Comparison of ENCODE assay signal across 1 cellular context in the genomic region with DNA sequence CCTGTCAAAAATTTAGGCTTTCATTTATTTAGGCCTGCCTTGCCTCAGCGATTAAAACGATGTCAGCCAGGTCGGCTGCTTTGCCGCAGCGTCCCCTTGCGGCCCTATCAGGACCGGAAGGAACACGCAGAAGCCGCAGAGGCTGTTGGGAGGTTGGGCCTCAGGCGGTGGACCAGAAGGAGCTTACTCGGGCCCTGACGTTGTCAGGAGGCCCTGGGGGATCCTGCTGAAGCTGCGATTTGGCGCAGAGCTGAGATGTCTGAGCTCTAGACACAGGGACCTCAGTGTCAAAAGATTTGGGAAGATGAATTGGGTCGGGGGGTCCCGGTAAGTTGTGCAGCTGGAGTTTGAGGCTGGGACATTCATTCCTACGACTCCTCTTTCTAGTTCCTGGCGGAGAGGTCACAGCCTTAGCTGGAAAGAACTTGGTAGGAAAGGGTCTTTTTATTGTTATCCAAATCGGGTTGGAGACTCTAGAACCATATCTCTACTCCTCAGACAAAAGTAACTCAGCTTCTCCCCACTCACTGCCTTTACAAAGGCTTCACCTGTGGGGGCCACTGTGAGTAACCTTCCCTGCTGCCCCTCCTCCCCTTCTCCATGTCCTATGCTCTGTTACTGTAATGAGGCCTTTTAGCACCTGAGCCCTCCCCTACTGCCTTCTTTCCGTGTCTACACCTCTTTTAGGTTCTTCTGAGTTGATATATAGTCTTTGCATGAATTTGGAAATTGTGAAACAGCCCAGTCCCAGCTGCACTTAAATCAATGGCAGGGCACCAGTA.
A peak's percentile ranks its signal among the peaks of the same experiment; 100 is the strongest.
TF ChIP-seq lines count a peak whose summit lies in the region.

No MANE protein-coding gene starts in this region.

TF ChIP-seq in K562, 482 proteins besides CTCF, POLR2A, EP300 and RAD21 (continued from another document and continues in another):
- TF ChIP-seq NR2F6 (CRISPR knock-in tag; IDR thresholded peaks at IDR 0.05) = no peak
- TF ChIP-seq, protein P1, sequence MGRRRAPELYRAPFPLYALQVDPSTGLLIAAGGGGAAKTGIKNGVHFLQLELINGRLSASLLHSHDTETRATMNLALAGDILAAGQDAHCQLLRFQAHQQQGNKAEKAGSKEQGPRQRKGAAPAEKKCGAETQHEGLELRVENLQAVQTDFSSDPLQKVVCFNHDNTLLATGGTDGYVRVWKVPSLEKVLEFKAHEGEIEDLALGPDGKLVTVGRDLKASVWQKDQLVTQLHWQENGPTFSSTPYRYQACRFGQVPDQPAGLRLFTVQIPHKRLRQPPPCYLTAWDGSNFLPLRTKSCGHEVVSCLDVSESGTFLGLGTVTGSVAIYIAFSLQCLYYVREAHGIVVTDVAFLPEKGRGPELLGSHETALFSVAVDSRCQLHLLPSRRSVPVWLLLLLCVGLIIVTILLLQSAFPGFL (CRISPR knock-in tag; IDR thresholded peaks at IDR 0.05) = no peak
- TF ChIP-seq BDP1 (IDR thresholded peaks at IDR 0.05; ENCODE audit: insufficient read depth, insufficient read length) = no peak
- TF ChIP-seq IFI16 (CRISPR knock-in tag; IDR thresholded peaks at IDR 0.05) = no peak
- TF ChIP-seq GABPB2 (CRISPR knock-in tag; conservative IDR thresholded peaks at IDR 0.05) = no peak
- TF ChIP-seq, protein P2, sequence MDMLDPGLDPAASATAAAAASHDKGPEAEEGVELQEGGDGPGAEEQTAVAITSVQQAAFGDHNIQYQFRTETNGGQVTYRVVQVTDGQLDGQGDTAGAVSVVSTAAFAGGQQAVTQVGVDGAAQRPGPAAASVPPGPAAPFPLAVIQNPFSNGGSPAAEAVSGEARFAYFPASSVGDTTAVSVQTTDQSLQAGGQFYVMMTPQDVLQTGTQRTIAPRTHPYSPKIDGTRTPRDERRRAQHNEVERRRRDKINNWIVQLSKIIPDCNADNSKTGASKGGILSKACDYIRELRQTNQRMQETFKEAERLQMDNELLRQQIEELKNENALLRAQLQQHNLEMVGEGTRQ (CRISPR knock-in tag; IDR thresholded peaks at IDR 0.05) = no peak
- TF ChIP-seq, protein P3, sequence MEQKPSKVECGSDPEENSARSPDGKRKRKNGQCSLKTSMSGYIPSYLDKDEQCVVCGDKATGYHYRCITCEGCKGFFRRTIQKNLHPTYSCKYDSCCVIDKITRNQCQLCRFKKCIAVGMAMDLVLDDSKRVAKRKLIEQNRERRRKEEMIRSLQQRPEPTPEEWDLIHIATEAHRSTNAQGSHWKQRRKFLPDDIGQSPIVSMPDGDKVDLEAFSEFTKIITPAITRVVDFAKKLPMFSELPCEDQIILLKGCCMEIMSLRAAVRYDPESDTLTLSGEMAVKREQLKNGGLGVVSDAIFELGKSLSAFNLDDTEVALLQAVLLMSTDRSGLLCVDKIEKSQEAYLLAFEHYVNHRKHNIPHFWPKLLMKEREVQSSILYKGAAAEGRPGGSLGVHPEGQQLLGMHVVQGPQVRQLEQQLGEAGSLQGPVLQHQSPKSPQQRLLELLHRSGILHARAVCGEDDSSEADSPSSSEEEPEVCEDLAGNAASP (IDR thresholded peaks at IDR 0.05) = no peak
- TF ChIP-seq U2AF2 (optimal IDR thresholded peaks at IDR 0.05; ENCODE audit: low read depth, low read length) = no peak
- no peak for TF ChIP-seq DACH1 (IDR thresholded peaks at IDR 0.05; ENCODE audit: partially characterized antibody)
- no peak for TF ChIP-seq CBFB (CRISPR knock-in tag; IDR thresholded peaks at IDR 0.05)
- no peak for TF ChIP-seq PCBP1 (IDR thresholded peaks at IDR 0.05; ENCODE audit: low read depth, low read length, poor library complexity, severe bottlenecking)
- no peak for TF ChIP-seq RBM22 (IDR thresholded peaks at IDR 0.05; ENCODE audit: low read depth, low read length, poor library complexity, severe bottlenecking)
- TF ChIP-seq ZNF184 (CRISPR knock-in tag; IDR thresholded peaks at IDR 0.05) = no peak
- peak; percentile 60; the same call in 1 of the 2 replicates for TF ChIP-seq ZNF766 (CRISPR knock-in tag; conservative IDR thresholded peaks at IDR 0.05)
- TF ChIP-seq, protein P4, sequence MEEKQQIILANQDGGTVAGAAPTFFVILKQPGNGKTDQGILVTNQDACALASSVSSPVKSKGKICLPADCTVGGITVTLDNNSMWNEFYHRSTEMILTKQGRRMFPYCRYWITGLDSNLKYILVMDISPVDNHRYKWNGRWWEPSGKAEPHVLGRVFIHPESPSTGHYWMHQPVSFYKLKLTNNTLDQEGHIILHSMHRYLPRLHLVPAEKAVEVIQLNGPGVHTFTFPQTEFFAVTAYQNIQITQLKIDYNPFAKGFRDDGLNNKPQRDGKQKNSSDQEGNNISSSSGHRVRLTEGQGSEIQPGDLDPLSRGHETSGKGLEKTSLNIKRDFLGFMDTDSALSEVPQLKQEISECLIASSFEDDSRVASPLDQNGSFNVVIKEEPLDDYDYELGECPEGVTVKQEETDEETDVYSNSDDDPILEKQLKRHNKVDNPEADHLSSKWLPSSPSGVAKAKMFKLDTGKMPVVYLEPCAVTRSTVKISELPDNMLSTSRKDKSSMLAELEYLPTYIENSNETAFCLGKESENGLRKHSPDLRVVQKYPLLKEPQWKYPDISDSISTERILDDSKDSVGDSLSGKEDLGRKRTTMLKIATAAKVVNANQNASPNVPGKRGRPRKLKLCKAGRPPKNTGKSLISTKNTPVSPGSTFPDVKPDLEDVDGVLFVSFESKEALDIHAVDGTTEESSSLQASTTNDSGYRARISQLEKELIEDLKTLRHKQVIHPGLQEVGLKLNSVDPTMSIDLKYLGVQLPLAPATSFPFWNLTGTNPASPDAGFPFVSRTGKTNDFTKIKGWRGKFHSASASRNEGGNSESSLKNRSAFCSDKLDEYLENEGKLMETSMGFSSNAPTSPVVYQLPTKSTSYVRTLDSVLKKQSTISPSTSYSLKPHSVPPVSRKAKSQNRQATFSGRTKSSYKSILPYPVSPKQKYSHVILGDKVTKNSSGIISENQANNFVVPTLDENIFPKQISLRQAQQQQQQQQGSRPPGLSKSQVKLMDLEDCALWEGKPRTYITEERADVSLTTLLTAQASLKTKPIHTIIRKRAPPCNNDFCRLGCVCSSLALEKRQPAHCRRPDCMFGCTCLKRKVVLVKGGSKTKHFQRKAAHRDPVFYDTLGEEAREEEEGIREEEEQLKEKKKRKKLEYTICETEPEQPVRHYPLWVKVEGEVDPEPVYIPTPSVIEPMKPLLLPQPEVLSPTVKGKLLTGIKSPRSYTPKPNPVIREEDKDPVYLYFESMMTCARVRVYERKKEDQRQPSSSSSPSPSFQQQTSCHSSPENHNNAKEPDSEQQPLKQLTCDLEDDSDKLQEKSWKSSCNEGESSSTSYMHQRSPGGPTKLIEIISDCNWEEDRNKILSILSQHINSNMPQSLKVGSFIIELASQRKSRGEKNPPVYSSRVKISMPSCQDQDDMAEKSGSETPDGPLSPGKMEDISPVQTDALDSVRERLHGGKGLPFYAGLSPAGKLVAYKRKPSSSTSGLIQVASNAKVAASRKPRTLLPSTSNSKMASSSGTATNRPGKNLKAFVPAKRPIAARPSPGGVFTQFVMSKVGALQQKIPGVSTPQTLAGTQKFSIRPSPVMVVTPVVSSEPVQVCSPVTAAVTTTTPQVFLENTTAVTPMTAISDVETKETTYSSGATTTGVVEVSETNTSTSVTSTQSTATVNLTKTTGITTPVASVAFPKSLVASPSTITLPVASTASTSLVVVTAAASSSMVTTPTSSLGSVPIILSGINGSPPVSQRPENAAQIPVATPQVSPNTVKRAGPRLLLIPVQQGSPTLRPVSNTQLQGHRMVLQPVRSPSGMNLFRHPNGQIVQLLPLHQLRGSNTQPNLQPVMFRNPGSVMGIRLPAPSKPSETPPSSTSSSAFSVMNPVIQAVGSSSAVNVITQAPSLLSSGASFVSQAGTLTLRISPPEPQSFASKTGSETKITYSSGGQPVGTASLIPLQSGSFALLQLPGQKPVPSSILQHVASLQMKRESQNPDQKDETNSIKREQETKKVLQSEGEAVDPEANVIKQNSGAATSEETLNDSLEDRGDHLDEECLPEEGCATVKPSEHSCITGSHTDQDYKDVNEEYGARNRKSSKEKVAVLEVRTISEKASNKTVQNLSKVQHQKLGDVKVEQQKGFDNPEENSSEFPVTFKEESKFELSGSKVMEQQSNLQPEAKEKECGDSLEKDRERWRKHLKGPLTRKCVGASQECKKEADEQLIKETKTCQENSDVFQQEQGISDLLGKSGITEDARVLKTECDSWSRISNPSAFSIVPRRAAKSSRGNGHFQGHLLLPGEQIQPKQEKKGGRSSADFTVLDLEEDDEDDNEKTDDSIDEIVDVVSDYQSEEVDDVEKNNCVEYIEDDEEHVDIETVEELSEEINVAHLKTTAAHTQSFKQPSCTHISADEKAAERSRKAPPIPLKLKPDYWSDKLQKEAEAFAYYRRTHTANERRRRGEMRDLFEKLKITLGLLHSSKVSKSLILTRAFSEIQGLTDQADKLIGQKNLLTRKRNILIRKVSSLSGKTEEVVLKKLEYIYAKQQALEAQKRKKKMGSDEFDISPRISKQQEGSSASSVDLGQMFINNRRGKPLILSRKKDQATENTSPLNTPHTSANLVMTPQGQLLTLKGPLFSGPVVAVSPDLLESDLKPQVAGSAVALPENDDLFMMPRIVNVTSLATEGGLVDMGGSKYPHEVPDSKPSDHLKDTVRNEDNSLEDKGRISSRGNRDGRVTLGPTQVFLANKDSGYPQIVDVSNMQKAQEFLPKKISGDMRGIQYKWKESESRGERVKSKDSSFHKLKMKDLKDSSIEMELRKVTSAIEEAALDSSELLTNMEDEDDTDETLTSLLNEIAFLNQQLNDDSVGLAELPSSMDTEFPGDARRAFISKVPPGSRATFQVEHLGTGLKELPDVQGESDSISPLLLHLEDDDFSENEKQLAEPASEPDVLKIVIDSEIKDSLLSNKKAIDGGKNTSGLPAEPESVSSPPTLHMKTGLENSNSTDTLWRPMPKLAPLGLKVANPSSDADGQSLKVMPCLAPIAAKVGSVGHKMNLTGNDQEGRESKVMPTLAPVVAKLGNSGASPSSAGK (IDR thresholded peaks at IDR 0.05) = peak; percentile 68; the same call in 1 of the 2 replicates
- no peak for TF ChIP-seq RFX1 (IDR thresholded peaks at IDR 0.05)
- no peak for TF ChIP-seq GTF2E2 (tag; IDR thresholded peaks at IDR 0.05)
- TF ChIP-seq EZH2 (IDR thresholded peaks at IDR 0.05; ENCODE audit: borderline replicate concordance, low read depth, low read length) = no peak
- TF ChIP-seq, protein P5, sequence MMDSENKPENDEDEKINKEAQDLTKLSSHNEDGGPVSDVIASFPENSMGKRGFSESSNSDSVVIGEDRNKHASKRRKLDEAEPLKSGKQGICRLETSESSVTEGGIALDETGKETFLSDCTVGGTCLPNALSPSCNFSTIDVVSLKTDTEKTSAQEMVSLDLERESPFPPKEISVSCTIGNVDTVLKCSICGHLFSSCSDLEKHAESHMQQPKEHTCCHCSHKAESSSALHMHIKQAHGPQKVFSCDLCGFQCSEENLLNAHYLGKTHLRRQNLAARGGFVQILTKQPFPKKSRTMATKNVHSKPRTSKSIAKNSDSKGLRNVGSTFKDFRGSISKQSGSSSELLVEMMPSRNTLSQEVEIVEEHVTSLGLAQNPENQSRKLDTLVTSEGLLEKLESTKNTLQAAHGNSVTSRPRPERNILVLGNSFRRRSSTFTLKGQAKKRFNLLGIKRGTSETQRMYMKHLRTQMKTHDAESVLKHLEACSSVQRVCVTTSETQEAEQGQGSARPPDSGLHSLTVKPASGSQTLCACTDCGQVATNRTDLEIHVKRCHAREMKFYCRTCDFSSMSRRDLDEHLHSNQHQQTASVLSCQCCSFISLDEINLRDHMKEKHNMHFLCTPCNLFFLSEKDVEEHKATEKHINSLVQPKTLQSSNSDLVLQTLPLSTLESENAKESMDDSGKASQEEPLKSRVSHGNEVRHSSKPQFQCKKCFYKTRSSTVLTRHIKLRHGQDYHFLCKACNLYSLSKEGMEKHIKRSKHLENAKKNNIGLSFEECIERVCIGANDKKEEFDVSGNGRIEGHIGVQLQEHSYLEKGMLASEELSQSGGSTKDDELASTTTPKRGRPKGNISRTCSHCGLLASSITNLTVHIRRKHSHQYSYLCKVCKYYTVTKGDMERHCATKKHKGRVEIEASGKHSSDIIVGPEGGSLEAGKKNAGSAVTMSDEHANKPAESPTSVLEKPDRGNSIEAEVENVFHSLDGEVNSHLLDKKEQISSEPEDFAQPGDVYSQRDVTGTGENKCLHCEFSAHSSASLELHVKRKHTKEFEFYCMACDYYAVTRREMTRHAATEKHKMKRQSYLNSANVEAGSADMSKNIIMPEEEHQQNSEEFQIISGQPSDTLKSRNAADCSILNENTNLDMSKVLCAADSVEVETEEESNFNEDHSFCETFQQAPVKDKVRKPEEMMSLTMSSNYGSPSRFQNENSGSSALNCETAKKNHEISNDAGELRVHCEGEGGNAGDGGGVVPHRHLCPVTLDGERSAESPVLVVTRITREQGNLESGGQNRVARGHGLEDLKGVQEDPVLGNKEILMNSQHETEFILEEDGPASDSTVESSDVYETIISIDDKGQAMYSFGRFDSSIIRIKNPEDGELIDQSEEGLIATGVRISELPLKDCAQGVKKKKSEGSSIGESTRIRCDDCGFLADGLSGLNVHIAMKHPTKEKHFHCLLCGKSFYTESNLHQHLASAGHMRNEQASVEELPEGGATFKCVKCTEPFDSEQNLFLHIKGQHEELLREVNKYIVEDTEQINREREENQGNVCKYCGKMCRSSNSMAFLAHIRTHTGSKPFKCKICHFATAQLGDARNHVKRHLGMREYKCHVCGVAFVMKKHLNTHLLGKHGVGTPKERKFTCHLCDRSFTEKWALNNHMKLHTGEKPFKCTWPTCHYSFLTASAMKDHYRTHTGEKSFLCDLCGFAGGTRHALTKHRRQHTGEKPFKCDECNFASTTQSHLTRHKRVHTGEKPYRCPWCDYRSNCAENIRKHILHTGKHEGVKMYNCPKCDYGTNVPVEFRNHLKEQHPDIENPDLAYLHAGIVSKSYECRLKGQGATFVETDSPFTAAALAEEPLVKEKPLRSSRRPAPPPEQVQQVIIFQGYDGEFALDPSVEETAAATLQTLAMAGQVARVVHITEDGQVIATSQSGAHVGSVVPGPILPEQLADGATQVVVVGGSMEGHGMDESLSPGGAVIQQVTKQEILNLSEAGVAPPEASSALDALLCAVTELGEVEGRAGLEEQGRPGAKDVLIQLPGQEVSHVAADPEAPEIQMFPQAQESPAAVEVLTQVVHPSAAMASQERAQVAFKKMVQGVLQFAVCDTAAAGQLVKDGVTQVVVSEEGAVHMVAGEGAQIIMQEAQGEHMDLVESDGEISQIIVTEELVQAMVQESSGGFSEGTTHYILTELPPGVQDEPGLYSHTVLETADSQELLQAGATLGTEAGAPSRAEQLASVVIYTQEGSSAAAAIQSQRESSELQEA (IDR thresholded peaks at IDR 0.05; ENCODE audit: low read depth) = no peak
- TF ChIP-seq, protein P6, sequence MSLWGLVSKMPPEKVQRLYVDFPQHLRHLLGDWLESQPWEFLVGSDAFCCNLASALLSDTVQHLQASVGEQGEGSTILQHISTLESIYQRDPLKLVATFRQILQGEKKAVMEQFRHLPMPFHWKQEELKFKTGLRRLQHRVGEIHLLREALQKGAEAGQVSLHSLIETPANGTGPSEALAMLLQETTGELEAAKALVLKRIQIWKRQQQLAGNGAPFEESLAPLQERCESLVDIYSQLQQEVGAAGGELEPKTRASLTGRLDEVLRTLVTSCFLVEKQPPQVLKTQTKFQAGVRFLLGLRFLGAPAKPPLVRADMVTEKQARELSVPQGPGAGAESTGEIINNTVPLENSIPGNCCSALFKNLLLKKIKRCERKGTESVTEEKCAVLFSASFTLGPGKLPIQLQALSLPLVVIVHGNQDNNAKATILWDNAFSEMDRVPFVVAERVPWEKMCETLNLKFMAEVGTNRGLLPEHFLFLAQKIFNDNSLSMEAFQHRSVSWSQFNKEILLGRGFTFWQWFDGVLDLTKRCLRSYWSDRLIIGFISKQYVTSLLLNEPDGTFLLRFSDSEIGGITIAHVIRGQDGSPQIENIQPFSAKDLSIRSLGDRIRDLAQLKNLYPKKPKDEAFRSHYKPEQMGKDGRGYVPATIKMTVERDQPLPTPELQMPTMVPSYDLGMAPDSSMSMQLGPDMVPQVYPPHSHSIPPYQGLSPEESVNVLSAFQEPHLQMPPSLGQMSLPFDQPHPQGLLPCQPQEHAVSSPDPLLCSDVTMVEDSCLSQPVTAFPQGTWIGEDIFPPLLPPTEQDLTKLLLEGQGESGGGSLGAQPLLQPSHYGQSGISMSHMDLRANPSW (CRISPR knock-in tag; IDR thresholded peaks at IDR 0.05) = no peak
